In genomic region chr17:43667506-43668438, GRCh38 we compare ENCODE assay signal across 13 cellular contexts. TPM values are rescaled to one million over a fixed set of nuclear protein-coding genes. Genes with fewer than 3 reads are reported as not detected.
DNase-seq lines count a peak whose midpoint lies in the region; ATAC-seq and TF ChIP-seq lines count a peak whose summit lies in the region.
"Had no signal": no experiment of that assay in that cellular context is flagged by ENCODE, and none has a peak within 500 bp of the region (broad histone marks: within the 10 kb centered on the region; RNA-seq: fewer than 3 reads in every experiment).

No MANE protein-coding gene starts in this region.

- H4K8ac ChIP-seq in trophoblast cell (ENCODE audit: low read depth, low read length): peak overlapping the region; percentile 68

- no peaks in the 10 kb centered on the region for H3K9me2 ChIP-seq in PC-9 (ENCODE audit: insufficient read depth)

- no peak overlapping the region for H3K23ac ChIP-seq in trophoblast cell (ENCODE audit: low read length)

- H2BK5ac ChIP-seq in trophoblast cell (ENCODE audit: low read depth, low read length, poor library complexity): peak overlapping the region; percentile 79

- peak; percentile 92 for ATAC-seq in activated CD4-positive, CD25-positive, alpha-beta regulatory T cell treated with anti-CD3 and anti-CD28 coated beads, Interleukin-2, amount 50 U/mL, for 24 hours
- no peak for ATAC-seq in HG03432 (IDR thresholded peaks at IDR 0.05; ENCODE audit: unreplicated experiment)
- ATAC-seq: gastroesophageal sphincter, left ventricle myocardium superior had no signal

- no peaks in the 10 kb centered on the region for H3K27me3 ChIP-seq in PC-9 (ENCODE audit: insufficient read depth, low read depth)
- H3K27me3 ChIP-seq in trophoblast cell (ENCODE audit: insufficient read depth, low read length): no peaks in the 10 kb centered on the region
- no peaks in the 10 kb centered on the region for H3K27me3 ChIP-seq in thyroid gland
- H3K27me3 ChIP-seq: gastroesophageal sphincter had no signal

- WGBS in trophoblast cell (ENCODE audit: extremely low coverage, insufficient coverage, insufficient read length): no CpG with 5 or more reads among the region's 14 CpGs
- WGBS in thyroid gland, 2 donors: 81 to 82% methylated on average over 14 of the region's 14 CpGs

- H3K27ac ChIP-seq in PC-9 (peak overlapping the region; percentile 66), epithelial cell of prostate (peak overlapping the region; percentile 7), trophoblast cell (ENCODE audit: low read depth, low read length) (peak overlapping the region; percentile 95), thyroid gland (no peak overlapping the region)
- H3K27ac ChIP-seq: 22Rv1, gastroesophageal sphincter, thoracic aorta had no signal

- POLR2A ChIA-PET in PC-9 (lab: Charles Lee; ENCODE audit: unreplicated experiment): no interaction called here

- peak overlapping the region; percentile 96 for H2BK120ac ChIP-seq in trophoblast cell (ENCODE audit: insufficient read depth, low read length, poor library complexity)

- H3K9me3 ChIP-seq in PC-9 (ENCODE audit: insufficient read depth, low read depth) (no peaks in the 10 kb centered on the region), trophoblast cell (ENCODE audit: insufficient read depth, low read depth, low read length) (no peaks in the 10 kb centered on the region), thyroid gland (no peaks in the 10 kb centered on the region)
- H3K9me3 ChIP-seq: gastroesophageal sphincter, spleen, thoracic aorta had no signal

- no peak for TF ChIP-seq POLR2A in thyroid gland (IDR thresholded peaks at IDR 0.05)

- H3K79me1 ChIP-seq in trophoblast cell (ENCODE audit: low read length): peaks cover 69% of the 10 kb centered on the region

- H3K18ac ChIP-seq in trophoblast cell (ENCODE audit: low read length): no peak overlapping the region

- H2BK12ac ChIP-seq in trophoblast cell (ENCODE audit: low read length): peak overlapping the region; percentile 85

- no TSS peak for BruUV-seq in PC-9 (replicated peaks; lab: Mats Ljungman, UMichigan)

- H3K4me3 ChIP-seq in PC-9: peak overlapping the region; percentile 19; the same call in 1 of the 2 replicates
- no peak overlapping the region for H3K4me3 ChIP-seq in trophoblast cell (ENCODE audit: low read depth, low read length)
- H3K4me3 ChIP-seq in thyroid gland (replicated peaks in 1 of 3): no peak overlapping the region
- H3K4me3 ChIP-seq: gastroesophageal sphincter, spleen, thoracic aorta had no signal

- TF ChIP-seq CTCF in PC-9 (conservative IDR thresholded peaks at IDR 0.05) (no peak), thyroid gland (IDR thresholded peaks at IDR 0.05) (no peak)

- H4K91ac ChIP-seq in trophoblast cell (ENCODE audit: low read depth, low read length): peak overlapping the region; percentile 82

- H3K9ac ChIP-seq in trophoblast cell (ENCODE audit: low read length): no peak overlapping the region

- H3K14ac ChIP-seq in trophoblast cell (ENCODE audit: low read length): peak overlapping the region; percentile 1

- H3K79me2 ChIP-seq in PC-9 (ENCODE audit: low read depth): no peaks in the 10 kb centered on the region
- H3K79me2 ChIP-seq in trophoblast cell (ENCODE audit: control insufficient read depth, insufficient read depth, low read length, poor library complexity): peaks cover 4% of the 10 kb centered on the region

- H3K4ac ChIP-seq in trophoblast cell (ENCODE audit: low read depth, low read length): peak overlapping the region; percentile 8

- CTCF ChIA-PET in PC-9 (lab: Charles Lee): interaction anchor here (0.7 kb wide), 1 partner anchor 155 kb away, joined by 18 read pairs; no protein-coding TSS in a partner anchor

- H3K36me3 ChIP-seq in PC-9 (ENCODE audit: low read depth) (no peaks in the 10 kb centered on the region), trophoblast cell (ENCODE audit: control insufficient read depth in 1 of 2, insufficient read depth in 2 of 2, low read length in 2 of 2) (no peaks in the 10 kb centered on the region), thyroid gland (no peaks in the 10 kb centered on the region)
- H3K36me3 ChIP-seq: gastroesophageal sphincter, spleen, thoracic aorta had no signal

- H2AFZ ChIP-seq in PC-9 (no peak overlapping the region), trophoblast cell (ENCODE audit: insufficient read depth, low read length, poor library complexity) (no peak overlapping the region)

- DNase-seq in activated CD4-positive, CD25-positive, alpha-beta regulatory T cell (lab: John Stamatoyannopoulos, UW): no peak
- DNase-seq in PC-9 (peak; percentile 72 to 76), epithelial cell of prostate (ENCODE audit: low read depth, low spot score) (no peak), trophoblast cell (peak; percentile 72 to 82), SKM-1 treated with dmso at 0.1 percent for 144 hours (lab: John Stamatoyannopoulos, UW; ENCODE audit: unreplicated experiment) (no peak), thyroid gland (no peak)
- DNase-seq: left ventricle myocardium superior, spleen had no signal

- H2AK5ac ChIP-seq in trophoblast cell (ENCODE audit: low read length): no peak overlapping the region

- peaks cover 43% of the 10 kb centered on the region for H3F3A ChIP-seq in PC-9 (ENCODE audit: insufficient read depth, low read depth)

- H4K20me1 ChIP-seq in PC-9 (ENCODE audit: insufficient read depth): no peaks in the 10 kb centered on the region

- H3K4me1 ChIP-seq in PC-9 (replicated peaks; ENCODE audit: insufficient read depth) (peaks cover 49% of the 10 kb centered on the region), trophoblast cell (ENCODE audit: control insufficient read depth in 1 of 2, insufficient read depth in 2 of 2, low read length in 2 of 2) (peaks cover 42 to 52% of the 10 kb centered on the region in 2 experiments), thyroid gland (peaks cover 2 to 15% of the 10 kb centered on the region in 2 donors)

- intact Hi-C loops in PC-9 (cut with micrococcal nuclease; ENCODE audit: unreplicated experiment): no loop called here
- intact Hi-C loops in thyroid gland (cut with DNase I): no loop called here

- H3K4me2 ChIP-seq in PC-9 (peak overlapping the region; percentile 67), trophoblast cell (ENCODE audit: low read length) (peak overlapping the region; percentile 16)

- H4K12ac ChIP-seq in trophoblast cell (ENCODE audit: low read depth, low read length): no peak overlapping the region

RNA-seq across cellular contexts. Expression of gene MEOX1, which starts 6.0 kb away (rescaled TPM):
- total RNA-seq in PC-9 (2021): 0.25 and 0.72 TPM in 2 replicates
- polyA plus RNA-seq in trophoblast cell (2013): 7.3 and 9.2 TPM in 2 replicates
- total RNA-seq in thyroid gland: 1 to 10 TPM in 3 of 4 donors, not detected in 1; 1.1 to 1.9 (median 1.4) TPM

Comparison
In these comparisons a context has a peak if more than half of its experiments do, and no peak if none do; other contexts are left out.
1. DNase-seq: peak in PC-9 (2 of 2) and trophoblast cell (2 of 2); none in activated CD4-positive, CD25-positive, alpha-beta regulatory T cell (0 of 4), epithelial cell of prostate (single experiment), SKM-1 treated with dmso at 0.1 percent for 144 hours (single experiment) and thyroid gland (0 of 2).
2. H3K27ac ChIP-seq: peak in PC-9 (single experiment), epithelial cell of prostate (single experiment) and trophoblast cell (single experiment); none in thyroid gland (0 of 3).